Comparison of ENCODE assay signal across 1 cellular context in genomic region chr13:21034602-21035190, GRCh38.
TF ChIP-seq lines count a peak whose summit lies in the region.

No MANE protein-coding gene starts in this region.

TF ChIP-seq in SK-N-SH, 30 proteins besides CTCF, POLR2A, EP300 and RAD21 (continued from another document):
- TF ChIP-seq RFX5 (IDR thresholded peaks at IDR 0.05; ENCODE audit: low read length): no peak
- TF ChIP-seq ELF1 (IDR thresholded peaks at IDR 0.05): no peak
- TF ChIP-seq TEAD4 (IDR thresholded peaks at IDR 0.05; ENCODE audit: borderline replicate concordance, insufficient read depth): no peak
- no peak for TF ChIP-seq SMC3 (IDR thresholded peaks at IDR 0.05; ENCODE audit: low read depth, low read length)
- TF ChIP-seq USF2 (IDR thresholded peaks at IDR 0.05; ENCODE audit: borderline replicate concordance, low read depth, low read length): no peak
- TF ChIP-seq NRF1 (IDR thresholded peaks at IDR 0.05; ENCODE audit: low read depth, low read length): no peak
- TF ChIP-seq FOXJ3 (CRISPR knock-in tag; IDR thresholded peaks at IDR 0.05): no peak
- TF ChIP-seq MEF2A (IDR thresholded peaks at IDR 0.05; ENCODE audit: borderline replicate concordance, low read depth): no peak
- no peak for TF ChIP-seq GABPA (IDR thresholded peaks at IDR 0.05; ENCODE audit: low read depth)
- no peak for TF ChIP-seq MAX (IDR thresholded peaks at IDR 0.05; ENCODE audit: low read depth)
- TF ChIP-seq JUND (IDR thresholded peaks at IDR 0.05): no peak
TF ChIP-seq in SK-N-SH: peak in this region for 0.
